In genomic region chr1:3195966-3196515, GRCh38 we compare ENCODE assay signal across 14 cellular contexts.
"Had no signal": no experiment of that assay in that cellular context is flagged by ENCODE, and none has a peak within 500 bp of the region (broad histone marks: within the 10 kb centered on the region; RNA-seq: fewer than 3 reads in every experiment).

No MANE protein-coding gene starts in this region.

- H3K27ac ChIP-seq: left lung had no signal

- H3K27me3 Mint-ChIP-seq: activated CD4-positive, alpha-beta memory T cell treated with anti-CD3 and anti-CD28 coated beads, Interleukin-2, amount 10 ng/mL, durations not matched to agents 7 days and 5 days; dendritic cell treated with granulocyte-macrophage colony-stimulating factor and Interleukin-4, amounts not matched to agents 40 ng/mL and 50 ng/mL, for 4 days; naive thymus-derived CD8-positive, alpha-beta T cell had no signal

- H3K4me1 Mint-ChIP-seq: activated CD4-positive, alpha-beta memory T cell treated with anti-CD3 and anti-CD28 coated beads, Interleukin-2, amount 10 ng/mL, durations not matched to agents 7 days and 5 days; naive thymus-derived CD8-positive, alpha-beta T cell; T-helper 17 cell had no signal

- H3K4me3 Mint-ChIP-seq: activated CD4-positive, alpha-beta memory T cell treated with anti-CD3 and anti-CD28 coated beads, Interleukin-2, amount 10 ng/mL, durations not matched to agents 7 days and 5 days; activated T-cell treated with anti-CD3 and anti-CD28 coated beads, Interleukin-2, amount 50 U/mL, for 24 hours; dendritic cell treated with granulocyte-macrophage colony-stimulating factor and Interleukin-4, amounts not matched to agents 40 ng/mL and 50 ng/mL, for 4 days; effector memory CD8-positive, alpha-beta T cell; naive thymus-derived CD8-positive, alpha-beta T cell; T-helper 17 cell; type B pancreatic cell had no signal

- DNase-seq: activated CD4-positive, alpha-beta memory T cell treated with anti-CD3 and anti-CD28 coated beads, Interleukin-2, amount 10 ng/mL, durations not matched to agents 7 days and 5 days; activated CD4-positive, alpha-beta T cell treated with anti-CD3 and anti-CD28 coated beads for 4 hours; activated naive CD4-positive, alpha-beta T cell treated with anti-CD3 and anti-CD28 coated beads, Interleukin-2, amount 50 U/mL, for 16 hours; activated T-cell treated with anti-CD3 and anti-CD28 coated beads, Interleukin-2, amount 50 U/mL, for 24 hours; central memory CD4-positive, alpha-beta T cell; effector memory CD8-positive, alpha-beta T cell; left lung; mesenchymal stem cell; naive thymus-derived CD8-positive, alpha-beta T cell; stimulated activated CD4-positive, alpha-beta T cell treated with anti-CD3 and anti-CD28 coated beads, Interleukin-2, amount 100 ng/mL, for 24 hours; T-helper 17 cell had no signal

- ATAC-seq: effector memory CD8-positive, alpha-beta T cell; left lung; naive thymus-derived CD8-positive, alpha-beta T cell; sciatic nerve; T-helper 17 cell had no signal

- H3K27me3 ChIP-seq: left lung had no signal

- H3K36me3 Mint-ChIP-seq: naive thymus-derived CD8-positive, alpha-beta T cell; type B pancreatic cell had no signal

- H3K36me3 ChIP-seq: left lung had no signal

- H3K9me3 Mint-ChIP-seq: activated CD4-positive, alpha-beta memory T cell treated with anti-CD3 and anti-CD28 coated beads, Interleukin-2, amount 10 ng/mL, durations not matched to agents 7 days and 5 days; activated T-cell treated with anti-CD3 and anti-CD28 coated beads, Interleukin-2, amount 50 U/mL, for 24 hours; dendritic cell treated with granulocyte-macrophage colony-stimulating factor and Interleukin-4, amounts not matched to agents 40 ng/mL and 50 ng/mL, for 4 days; effector memory CD8-positive, alpha-beta T cell; naive thymus-derived CD8-positive, alpha-beta T cell; type B pancreatic cell had no signal

- H3K4me1 ChIP-seq: left lung had no signal

- H3K4me3 ChIP-seq: left lung had no signal

- H3K27ac Mint-ChIP-seq: activated CD4-positive, alpha-beta memory T cell treated with anti-CD3 and anti-CD28 coated beads, Interleukin-2, amount 10 ng/mL, durations not matched to agents 7 days and 5 days; activated T-cell treated with anti-CD3 and anti-CD28 coated beads, Interleukin-2, amount 50 U/mL, for 24 hours; dendritic cell treated with granulocyte-macrophage colony-stimulating factor and Interleukin-4, amounts not matched to agents 40 ng/mL and 50 ng/mL, for 4 days; effector memory CD8-positive, alpha-beta T cell; naive thymus-derived CD8-positive, alpha-beta T cell; T-helper 17 cell; type B pancreatic cell had no signal

- H3K9me3 ChIP-seq: left lung had no signal
